Comparison of ENCODE assay signal across 16 cellular contexts in the genomic region with DNA sequence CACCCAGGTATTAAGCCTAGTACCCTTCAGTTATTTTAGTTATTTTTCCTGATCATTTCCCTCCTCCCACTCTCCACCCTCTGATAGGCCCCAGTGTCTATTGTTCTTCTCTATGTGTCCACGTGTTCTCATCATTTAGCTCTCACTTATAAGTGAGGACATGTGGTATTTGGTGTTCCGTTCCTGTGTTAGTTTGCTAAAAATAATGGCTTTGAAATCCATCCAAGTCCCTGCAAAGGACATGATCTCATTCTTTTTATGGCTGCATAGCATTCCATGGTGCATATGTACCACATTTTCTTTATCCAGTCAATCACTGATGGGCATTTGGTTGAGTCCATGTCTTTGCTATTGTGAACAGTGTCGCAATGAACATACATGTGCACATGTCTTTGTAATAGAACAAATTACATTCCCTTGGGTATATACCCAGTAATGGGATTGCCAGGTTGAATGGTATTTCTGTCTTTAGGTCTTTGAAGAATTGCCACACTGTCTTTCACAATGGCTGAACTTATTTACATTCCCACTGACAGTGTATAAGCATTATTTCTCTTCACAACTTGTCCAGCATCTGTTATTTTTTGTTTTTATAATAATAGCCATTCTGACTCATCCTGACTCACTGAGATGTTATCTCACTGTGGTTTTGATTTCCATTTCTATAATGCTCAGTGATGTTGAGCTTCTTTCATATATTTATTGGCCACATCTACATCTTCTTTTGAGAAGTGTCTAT. TPM values are rescaled to one million over a fixed set of nuclear protein-coding genes. Genes with fewer than 3 reads are reported as not detected.
A peak's percentile ranks its signal among the peaks of the same experiment; 100 is the strongest.
DNase-seq lines count a peak whose midpoint lies in the region; ATAC-seq and TF ChIP-seq lines count a peak whose summit lies in the region.
"Had no signal": no experiment of that assay in that cellular context is flagged by ENCODE, and none has a peak within 500 bp of the region (broad histone marks: within the 10 kb centered on the region; RNA-seq: fewer than 3 reads in every experiment).

No MANE protein-coding gene starts in this region.

- H3K27me3 ChIP-seq in right atrium auricular region: no peaks in the 10 kb centered on the region
- H3K27me3 ChIP-seq in RWPE2 (ENCODE audit: insufficient read depth, poor library complexity, severe bottlenecking): peaks cover 31% of the 10 kb centered on the region
- peaks cover 0 to 3% (median 0%) of the 10 kb centered on the region in 3 donors for H3K27me3 ChIP-seq in sigmoid colon
- H3K27me3 ChIP-seq: pancreas, testis had no signal

- TF ChIP-seq POLR2A in sigmoid colon (IDR thresholded peaks at IDR 0.05): no peak

- intact Hi-C loops in left ventricle myocardium superior (cut with micrococcal nuclease) (no loop called here), sigmoid colon (cut with DNase I) (no loop called here)

- TF ChIP-seq CTCF in right atrium auricular region (IDR thresholded peaks at IDR 0.05): no peak
- no peak for TF ChIP-seq CTCF in RWPE2 (IDR thresholded peaks at IDR 0.05; ENCODE audit: poor library complexity, severe bottlenecking)
- no peak for TF ChIP-seq CTCF in fibroblast of mammary gland (conservative IDR thresholded peaks at IDR 0.05; ENCODE audit: control insufficient read depth, insufficient read depth, low read depth, low read length)
- no peak for TF ChIP-seq CTCF in sigmoid colon (IDR thresholded peaks at IDR 0.05)

- no peak for DNase-seq in left ventricle myocardium superior
- no peak for DNase-seq in right atrium auricular region (ENCODE audit: low spot score)
- DNase-seq in RWPE2 (ENCODE audit: low spot score): no peak
- DNase-seq in fibroblast of mammary gland (ENCODE audit: low read depth): peak; percentile 46
- DNase-seq in DMS153 (lab: John Stamatoyannopoulos, UW): no peak
- no peak for DNase-seq in NCI-H146 treated with DMSO at 0.1 percent for 48 hours (lab: John Stamatoyannopoulos, UW; ENCODE audit: unreplicated experiment)
- DNase-seq in sigmoid colon: no peak
- DNase-seq in COLO829 (ENCODE audit: low spot score): no peak
- DNase-seq: activated naive CD4-positive, alpha-beta T cell treated with anti-CD3 and anti-CD28 coated beads, Interleukin-2, amount 50 U/mL, for 16 hours; Caco-2; NCI-H2029 treated with DMSO at 0.1 percent for 48 hours; pancreas; testis had no signal

- 57 to 77% methylated on average over 3 of the region's 3 CpGs for whole genome bisulfite sequencing in sigmoid colon, 2 donors

- ATAC-seq in left ventricle myocardium superior (peak; percentile 18), RWPE2 (ENCODE audit: low read depth) (peak; percentile 80)
- ATAC-seq: pancreas had no signal

- no peak overlapping the region for H3K27ac ChIP-seq in right atrium auricular region
- H3K27ac ChIP-seq in RWPE2 (ENCODE audit: poor library complexity, severe bottlenecking): peak overlapping the region; percentile 15
- H3K27ac ChIP-seq in sigmoid colon: no peak overlapping the region
- H3K27ac ChIP-seq: KMS-11, pancreas, testis had no signal

- H3K4me1 ChIP-seq in right atrium auricular region: no peaks in the 10 kb centered on the region
- H3K4me1 ChIP-seq in RWPE2 (ENCODE audit: insufficient read depth, poor library complexity, severe bottlenecking): peaks cover 5% of the 10 kb centered on the region
- no peaks in the 10 kb centered on the region for H3K4me1 ChIP-seq in sigmoid colon
- H3K4me1 ChIP-seq: Caco-2, pancreas, testis had no signal

- H3K36me3 ChIP-seq in right atrium auricular region (no peaks in the 10 kb centered on the region), RWPE2 (ENCODE audit: low read depth) (no peaks in the 10 kb centered on the region), sigmoid colon (no peaks in the 10 kb centered on the region)
- H3K36me3 ChIP-seq: pancreas had no signal

- no peak for TF ChIP-seq EP300 in sigmoid colon (IDR thresholded peaks at IDR 0.05)

- H3K4me3 ChIP-seq in right atrium auricular region: no peak overlapping the region
- H3K4me3 ChIP-seq in RWPE2 (ENCODE audit: severe bottlenecking): no peak overlapping the region
- no peak overlapping the region for H3K4me3 ChIP-seq in fibroblast of mammary gland (ENCODE audit: control insufficient read depth, low read depth, low read length)
- H3K4me3 ChIP-seq in sigmoid colon: no peak overlapping the region
- H3K4me3 ChIP-seq: pancreas, testis had no signal

- peaks cover 0 to 14% of the 10 kb centered on the region in 2 donors for H3K9me3 ChIP-seq in right atrium auricular region
- H3K9me3 ChIP-seq in RWPE2 (ENCODE audit: severe bottlenecking): no peaks in the 10 kb centered on the region
- H3K9me3 ChIP-seq in sigmoid colon: peaks cover 0 to 2% (median 0%) of the 10 kb centered on the region in 4 donors
- H3K9me3 ChIP-seq: Caco-2, pancreas, testis had no signal

RNA-seq across cellular contexts. Expression of gene DIRAS2, which starts 17.2 kb away (rescaled TPM):
- total RNA-seq in left ventricle myocardium superior (not detected), right atrium auricular region (under 1 TPM in 1 of 2 donors, not detected in 1; 0.16 TPM), sigmoid colon (1 to 10 TPM in 2 of 4 donors, under 1 TPM in 2; 0.28 to 1.2 (median 0.70) TPM)
- under 1 TPM in 1 of 3 donors, not detected in 2; 0.12 TPM for polyA plus RNA-seq in sigmoid colon
- total RNA-seq: activated CD8-positive, alpha-beta memory T cell treated with anti-CD3 and anti-CD28 coated beads for 36 hours; mononuclear cell had no signal
